In genomic region chr7:55964261-55964801, GRCh38 we compare ENCODE assay signal across 8 cellular contexts. TPM values are rescaled to one million over a fixed set of nuclear protein-coding genes. Genes with fewer than 3 reads are reported as not detected.
DNase-seq lines count a peak whose midpoint lies in the region; ATAC-seq and TF ChIP-seq lines count a peak whose summit lies in the region.

Gene NIPSNAP2 (plus strand): TSS chr7:55964585. CDS start chr7:55964610, 25 bp downstream.

- H3K27me3 ChIP-seq in right cardiac atrium (ENCODE audit: control insufficient read depth, insufficient read depth) (no peaks in the 10 kb centered on the region), rectal smooth muscle tissue (ENCODE audit: control insufficient read depth, insufficient read depth, low read length) (no peaks in the 10 kb centered on the region)

- no peaks in the 10 kb centered on the region for H3K36me3 ChIP-seq in rectal smooth muscle tissue (ENCODE audit: control insufficient read depth, insufficient read depth, low read length)

- H3K9me3 ChIP-seq in right cardiac atrium (ENCODE audit: control insufficient read depth, low read length), result no peaks in the 10 kb centered on the region

- TF ChIP-seq CTCF in GM10248 (IDR thresholded peaks at IDR 0.05; ENCODE audit: control extremely low read depth, extremely low read depth, low read depth, missing control alignments), result peak; percentile 91
- TF ChIP-seq CTCF in LNCAP (IDR thresholded peaks at IDR 0.05), result peak; percentile 96

- WGBS in right cardiac atrium, result under 1% methylated on average over 70 of the region's 70 CpGs

- H3K4me1 ChIP-seq in right cardiac atrium (ENCODE audit: control insufficient read depth, insufficient read depth, low read length) (peaks cover 3% of the 10 kb centered on the region), rectal smooth muscle tissue (ENCODE audit: control insufficient read depth, insufficient read depth, low read length) (peaks cover 12% of the 10 kb centered on the region)

- H3K4me3 ChIP-seq in right cardiac atrium (ENCODE audit: low read length), result peak within 1 kb of the TSS; percentile 99
- peak within 1 kb of the TSS; percentile 90 for H3K4me3 ChIP-seq in rectal smooth muscle tissue (ENCODE audit: low read length)

- peak in 1 of 2 donors; percentile 72 for ATAC-seq in right cardiac atrium

- CTCF ChIA-PET in GM10248 (lab: Yijun Ruan, JAX), result interaction anchor here (0.6 to 3.7 kb wide), 40 partner anchors 9 to 683 kb away, joined by 3 to 25 read pairs (median 3); partner anchors contain the start of genes CCT6A, PSPH and ZNF713

- H3K9ac ChIP-seq in rectal smooth muscle tissue (ENCODE audit: low read length), result peak within 1 kb of the TSS; percentile 97

- H3K27ac ChIP-seq in right cardiac atrium (ENCODE audit: low read length) (peak within 1 kb of the TSS; percentile 100), rectal smooth muscle tissue (ENCODE audit: low read depth, low read length) (peak within 1 kb of the TSS; percentile 91)

- POLR2A ChIA-PET in GM10248 (lab: Yijun Ruan, JAX), result no interaction called here

- intact Hi-C loops in right cardiac atrium (cut with DNase I), result no loop called here

- DNase-seq in GM10248 (ENCODE audit: extremely low spot score) (peak; percentile 89), GOT3 (lab: John Stamatoyannopoulos, UW) (peak; percentile 77), T follicular helper cell (ENCODE audit: low read depth) (peak; percentile 42), amygdala (lab: John Stamatoyannopoulos, UW) (peak in 36 of 56 donors; percentile 9 to 78 (median 51)), right cardiac atrium (peak; percentile 52 to 86 (median 82)), amniotic stem cell (lab: John Stamatoyannopoulos, UW) (no peak)

RNA-seq across cellular contexts. Expression of gene NIPSNAP2, which starts in this region (rescaled TPM):
- 100 to 1,000 TPM; 209 to 280 (median 253) TPM for total RNA-seq in right cardiac atrium
- 209 TPM for polyA plus RNA-seq in right cardiac atrium
